ENCODE assay signal across 15 cellular contexts in genomic region chr11:112995423-112996084, GRCh38. TPM values are rescaled to one million over a fixed set of nuclear protein-coding genes. Genes with fewer than 3 reads are reported as not detected.
DNase-seq lines count a peak whose midpoint lies in the region; ATAC-seq and TF ChIP-seq lines count a peak whose summit lies in the region.
"Had no signal": no experiment of that assay in that cellular context is flagged by ENCODE, and none has a peak within 500 bp of the region (broad histone marks: within the 10 kb centered on the region; RNA-seq: fewer than 3 reads in every experiment).

No MANE protein-coding gene starts in this region.

- WGBS in heart left ventricle, 4 donors, result 26 to 54% (median 33%) methylated on average over 2 of the region's 2 CpGs

- TF ChIP-seq POLR2A in heart left ventricle (IDR thresholded peaks at IDR 0.05), result no peak

- H3K4me3 ChIP-seq in left ventricle myocardium inferior, result no peak overlapping the region
- peak overlapping the region in 1 of 12 donors; percentile 13 for H3K4me3 ChIP-seq in heart left ventricle
- no peak overlapping the region for H3K4me3 ChIP-seq in A673 (ENCODE audit: low read depth, low read length, poor library complexity, severe bottlenecking)

- CTCF ChIA-PET in HEK293T (lab: Yijun Ruan, JAX), result interaction anchor here (1.5 kb wide), 1 partner anchor 19 kb away, joined by 6 read pairs; no protein-coding TSS in a partner anchor
- CTCF ChIA-PET in A673 (lab: Charles Lee), result no interaction called here
- CTCF ChIA-PET in activated CD8-positive, alpha-beta T cell treated with anti-CD3 and anti-CD28 coated beads, Interleukin-2, amount 10 ng/mL, durations not matched to agents 7 days and 5 days (lab: Charles Lee), result no interaction called here

- H3K27me3 Mint-ChIP-seq in nephron (ENCODE audit: low read depth), result no peaks in the 10 kb centered on the region
- peaks cover 3% of the 10 kb centered on the region for H3K27me3 Mint-ChIP-seq in activated CD8-positive, alpha-beta T cell treated with anti-CD3 and anti-CD28 coated beads, Interleukin-2, amount 10 ng/mL, durations not matched to agents 7 days and 5 days (ENCODE audit: low read depth)

- H3K9me3 Mint-ChIP-seq in nephron, result peaks cover 18% of the 10 kb centered on the region
- H3K9me3 Mint-ChIP-seq in activated CD8-positive, alpha-beta T cell treated with anti-CD3 and anti-CD28 coated beads, Interleukin-2, amount 10 ng/mL, durations not matched to agents 7 days and 5 days (ENCODE audit: insufficient read depth), result no peaks in the 10 kb centered on the region

- peaks cover 30% of the 10 kb centered on the region for H3K36me3 Mint-ChIP-seq in nephron (ENCODE audit: low read depth)
- no peaks in the 10 kb centered on the region for H3K36me3 Mint-ChIP-seq in activated CD8-positive, alpha-beta T cell treated with anti-CD3 and anti-CD28 coated beads, Interleukin-2, amount 10 ng/mL, durations not matched to agents 7 days and 5 days (ENCODE audit: low read depth)
- H3K36me3 Mint-ChIP-seq: CD14-positive monocyte; CD8-positive, alpha-beta T cell had no signal

- H3K27ac Mint-ChIP-seq in nephron, result peak overlapping the region; percentile 58 to 96 (median 85)
- H3K27ac Mint-ChIP-seq in activated CD8-positive, alpha-beta T cell treated with anti-CD3 and anti-CD28 coated beads, Interleukin-2, amount 10 ng/mL, durations not matched to agents 7 days and 5 days, result no peak overlapping the region
- H3K27ac Mint-ChIP-seq: CD14-positive monocyte; CD8-positive, alpha-beta T cell had no signal

- DNase-seq in left ventricle myocardium inferior (no peak), heart left ventricle (no peak), HEK293T (ENCODE audit: extremely low spot score) (peak; percentile 25), A673 (ENCODE audit: low spot score) (no peak), SIG-M5 (lab: John Stamatoyannopoulos, UW) (no peak)
- DNase-seq in activated CD8-positive, alpha-beta T cell treated with anti-CD3 and anti-CD28 coated beads, Interleukin-2, amount 10 ng/mL, durations not matched to agents 7 days and 5 days, result no peak
- DNase-seq: CD8-positive, alpha-beta T cell; COR-L47; DMS53; GF-D8; HCEC 1CT had no signal

- ATAC-seq in heart left ventricle, result no peak
- no peak for ATAC-seq in activated CD8-positive, alpha-beta T cell treated with anti-CD3 and anti-CD28 coated beads, Interleukin-2, amount 10 ng/mL, durations not matched to agents 7 days and 5 days
- ATAC-seq: CD8-positive, alpha-beta T cell had no signal

- intact Hi-C loops in left ventricle myocardium inferior (cut with micrococcal nuclease) (no loop called here), heart left ventricle (cut with DNase I) (no loop called here), A673 (cut with micrococcal nuclease; ENCODE audit: unreplicated experiment) (no loop called here)

- peak overlapping the region; percentile 29 for H3K27ac ChIP-seq in left ventricle myocardium inferior (replicated peaks)
- peak overlapping the region in 1 of 12 donors; percentile 28 for H3K27ac ChIP-seq in heart left ventricle
- H3K27ac ChIP-seq in A673 (ENCODE audit: low read depth, low read length, poor library complexity, severe bottlenecking), result no peak overlapping the region
- H3K27ac ChIP-seq: HL-60 had no signal

- no TSS peak for BruUV-seq in A673 (replicated peaks; lab: Mats Ljungman, UMichigan)

- POLR2A ChIA-PET in HEK293T (lab: Yijun Ruan, JAX), result no interaction called here
- POLR2A ChIA-PET in A673 (lab: Charles Lee; ENCODE audit: low non-redundant PET), result no interaction called here
- POLR2A ChIA-PET in activated CD8-positive, alpha-beta T cell treated with anti-CD3 and anti-CD28 coated beads, Interleukin-2, amount 10 ng/mL, durations not matched to agents 7 days and 5 days (lab: Charles Lee), result no interaction called here

- peaks cover 52% of the 10 kb centered on the region for H3K4me1 Mint-ChIP-seq in nephron
- H3K4me1 Mint-ChIP-seq in activated CD8-positive, alpha-beta T cell treated with anti-CD3 and anti-CD28 coated beads, Interleukin-2, amount 10 ng/mL, durations not matched to agents 7 days and 5 days (ENCODE audit: low read depth), result no peaks in the 10 kb centered on the region
- H3K4me1 Mint-ChIP-seq: CD14-positive monocyte had no signal

- H3K27me3 ChIP-seq in left ventricle myocardium inferior (ENCODE audit: low read depth) (no peaks in the 10 kb centered on the region), heart left ventricle (no peaks in the 10 kb centered on the region), A673 (replicated peaks; ENCODE audit: insufficient read depth, low read depth, low read length, poor library complexity) (no peaks in the 10 kb centered on the region)

- TF ChIP-seq CTCF in left ventricle myocardium inferior (IDR thresholded peaks at IDR 0.05; ENCODE audit: borderline replicate concordance) (no peak), heart left ventricle (IDR thresholded peaks at IDR 0.05) (no peak), nephron (IDR thresholded peaks at IDR 0.05; ENCODE audit: unreplicated experiment in 3 of 3) (no peak), A673 (conservative IDR thresholded peaks at IDR 0.05; ENCODE audit: low read depth, low read length) (no peak)

- H3K4me1 ChIP-seq in left ventricle myocardium inferior (peaks cover 55% of the 10 kb centered on the region), heart left ventricle (peaks cover 0 to 40% (median 5%) of the 10 kb centered on the region in 12 donors), A673 (ENCODE audit: insufficient read depth, low read length, poor library complexity, severe bottlenecking) (no peaks in the 10 kb centered on the region)

- H3K9me3 ChIP-seq in left ventricle myocardium inferior (replicated peaks) (peaks cover 11% of the 10 kb centered on the region), heart left ventricle (peaks cover 0 to 16% (median 0%) of the 10 kb centered on the region in 12 donors), A673 (ENCODE audit: low read depth, low read length, poor library complexity, severe bottlenecking) (no peaks in the 10 kb centered on the region)

- H3K36me3 ChIP-seq in left ventricle myocardium inferior, result no peaks in the 10 kb centered on the region
- no peaks in the 10 kb centered on the region for H3K36me3 ChIP-seq in heart left ventricle
- H3K36me3 ChIP-seq in A673 (ENCODE audit: insufficient read depth, low read length, poor library complexity, severe bottlenecking), result no peaks in the 10 kb centered on the region

- no peak overlapping the region for H3K4me3 Mint-ChIP-seq in nephron
- H3K4me3 Mint-ChIP-seq in activated CD8-positive, alpha-beta T cell treated with anti-CD3 and anti-CD28 coated beads, Interleukin-2, amount 10 ng/mL, durations not matched to agents 7 days and 5 days, result no peak overlapping the region
- H3K4me3 Mint-ChIP-seq: CD14-positive monocyte; CD8-positive, alpha-beta T cell had no signal

TF ChIP-seq in HEK293T, 16 proteins besides CTCF, POLR2A, EP300 and RAD21:
- TF ChIP-seq FOXA1 (IDR thresholded peaks at IDR 0.05), result no peak
- TF ChIP-seq PKNOX1 (IDR thresholded peaks at IDR 0.05), result peak; percentile 82
- no peak for TF ChIP-seq FOXM1 (IDR thresholded peaks at IDR 0.05; ENCODE audit: borderline replicate concordance)
- no peak for TF ChIP-seq NFRKB (IDR thresholded peaks at IDR 0.05)
- TF ChIP-seq ZNF384 (IDR thresholded peaks at IDR 0.05), result no peak
- no peak for TF ChIP-seq TARDBP (IDR thresholded peaks at IDR 0.05)
TF ChIP-seq in HEK293T: peak in this region for 1.

RNA-seq across cellular contexts. Expression of gene NCAM1, which starts 34.3 kb away (rescaled TPM):
- total RNA-seq in left ventricle myocardium inferior (332 TPM), heart left ventricle (100 to 1,000 TPM; 190 to 753 (median 398) TPM), A673 (2021) (12.0 and 14.3 TPM in 2 replicates)
- 100 to 1,000 TPM in 1 of 2 donors, 10 to 100 TPM in 1; 78.0 to 270 TPM for polyA plus RNA-seq in heart left ventricle
- total RNA-seq in activated CD8-positive, alpha-beta T cell treated with anti-CD3 and anti-CD28 coated beads, Interleukin-2, amount 10 ng/mL, durations not matched to agents 7 days and 5 days, result 1 to 10 TPM; 1.4 to 1.8 TPM
- polyA plus RNA-seq: AG04450 had no signal

Comparison
In these comparisons a context has a peak if more than half of its experiments do, and no peak if none do; other contexts are left out.
1. RNA of gene NCAM1, which starts 34.3 kb away (total RNA-seq): 190 to 753 TPM in heart left ventricle and 332 TPM in left ventricle myocardium inferior (single experiment); 12.0 to 14.3 TPM in A673 and 1.4 to 1.8 TPM in activated CD8-positive, alpha-beta T cell treated with anti-CD3 and anti-CD28 coated beads, Interleukin-2, amount 10 ng/mL, durations not matched to agents 7 days and 5 days; every median in the first group is over 10 times any median in the second.